ENCODE assay signal across 17 cellular contexts in the genomic region with DNA sequence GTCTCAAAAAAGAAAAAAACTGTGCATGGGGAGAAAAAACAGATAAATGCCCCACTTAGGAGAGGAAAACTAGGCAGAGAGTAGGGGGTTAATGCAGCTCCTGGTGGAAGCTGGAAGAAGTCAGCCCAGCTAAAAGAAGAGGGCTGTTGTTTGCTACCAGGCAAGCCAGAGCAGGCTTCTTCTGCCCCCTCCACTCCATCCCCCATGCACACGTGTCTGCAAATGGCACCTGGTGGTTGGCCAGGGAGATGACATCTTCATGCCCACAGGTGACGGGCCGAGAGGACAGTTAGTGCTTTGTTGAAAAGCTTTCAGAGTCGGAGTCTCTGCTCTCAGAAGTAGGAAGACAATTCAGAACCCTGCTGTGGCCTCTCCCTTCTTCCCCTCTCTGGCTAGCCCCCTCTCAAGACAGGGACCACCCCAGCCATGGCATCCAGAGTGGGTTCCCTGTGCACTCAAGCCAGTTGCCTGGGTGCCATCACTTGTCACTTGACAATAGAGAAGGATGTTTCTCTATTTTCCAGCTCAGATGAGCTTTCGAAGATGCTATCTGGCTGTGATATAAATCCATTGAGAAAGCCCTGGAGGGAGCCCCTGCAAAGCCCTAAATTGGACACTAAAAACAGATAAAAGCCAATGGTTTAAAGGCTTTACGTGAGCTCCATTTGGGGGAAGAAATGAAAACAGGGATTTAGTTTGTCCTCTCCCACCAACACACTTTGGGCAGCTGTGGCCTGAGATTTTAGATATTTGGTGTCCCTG.
DNase-seq lines count a peak whose midpoint lies in the region; ATAC-seq and TF ChIP-seq lines count a peak whose summit lies in the region.
"Had no signal": no experiment of that assay in that cellular context is flagged by ENCODE, and none has a peak within 500 bp of the region (broad histone marks: within the 10 kb centered on the region; RNA-seq: fewer than 3 reads in every experiment).

No MANE protein-coding gene starts in this region.

- H3K79me2 ChIP-seq in mammary epithelial cell (ENCODE audit: insufficient read depth, low read length) (no peaks in the 10 kb centered on the region), neural progenitor cell (ENCODE audit: low read depth) (no peaks in the 10 kb centered on the region)

- H3K4me3 ChIP-seq in GM12864 (ENCODE audit: low read depth, low read length) (no peak overlapping the region), mammary epithelial cell (replicated peaks in 1 of 3; ENCODE audit: insufficient read depth in 1 of 3, low read depth in 2 of 3, low read length in 3 of 3) (no peak overlapping the region), neural progenitor cell (no peak overlapping the region)
- H3K4me3 ChIP-seq: SJSA1 had no signal

- no peak overlapping the region for H3K27ac Mint-ChIP-seq in neural progenitor cell
- H3K27ac Mint-ChIP-seq: T-cell had no signal

- H3K9me3 Mint-ChIP-seq in neural progenitor cell, result no peaks in the 10 kb centered on the region

- WGBS in mammary epithelial cell (ENCODE audit: low coverage, missing lambda C conversion rate), result 12% methylated on average over 6 of the region's 6 CpGs

- no peak overlapping the region for H2AFZ ChIP-seq in mammary epithelial cell (ENCODE audit: low read depth, low read length)
- H2AFZ ChIP-seq in neural progenitor cell (replicated peaks), result no peak overlapping the region

- H3K4me1 ChIP-seq in mammary epithelial cell (ENCODE audit: insufficient read depth, low read length) (peaks cover 16% of the 10 kb centered on the region), neural progenitor cell (peaks cover 12% of the 10 kb centered on the region)
- H3K4me1 ChIP-seq: SJSA1 had no signal

- no TSS peak for BruUV-seq in mammary epithelial cell (replicated peaks; lab: Mats Ljungman, UMichigan)

- H3K9me3 ChIP-seq in mammary epithelial cell (replicated peaks; ENCODE audit: insufficient read depth, low read length) (no peaks in the 10 kb centered on the region), neural progenitor cell (ENCODE audit: low read depth) (no peaks in the 10 kb centered on the region)
- H3K9me3 ChIP-seq: BE2C, SJSA1 had no signal

- peaks cover 18% of the 10 kb centered on the region for H3K4me1 Mint-ChIP-seq in neural progenitor cell
- H3K4me1 Mint-ChIP-seq: CD4-positive, alpha-beta memory T cell; T-cell had no signal

- H3K27me3 Mint-ChIP-seq in neural progenitor cell (ENCODE audit: insufficient read depth, low read depth), result peaks cover 13% of the 10 kb centered on the region

- H4K20me1 ChIP-seq in mammary epithelial cell (ENCODE audit: insufficient read depth, low read length), result no peaks in the 10 kb centered on the region
- no peaks in the 10 kb centered on the region for H4K20me1 ChIP-seq in neural progenitor cell (ENCODE audit: low read depth)

- ATAC-seq in left colon (no peak), Right ventricle myocardium superior (ENCODE audit: poor library complexity) (no peak)
- ATAC-seq: T-cell had no signal

- in situ Hi-C loops in mammary epithelial cell (cut with MboI; ENCODE audit: low sequenced_read_pairs in 2 of 2), result loop anchor here in 1 of 2 donors (25.0 kb wide), 1 partner anchor 234 kb away; no protein-coding TSS in a partner anchor

- H3K27ac ChIP-seq in mammary epithelial cell (ENCODE audit: insufficient read depth, low read depth, low read length), result no peak overlapping the region
- no peak overlapping the region for H3K27ac ChIP-seq in neural progenitor cell
- H3K27ac ChIP-seq: SJSA1 had no signal

- H3K36me3 ChIP-seq in mammary epithelial cell (ENCODE audit: insufficient read depth, low read length) (no peaks in the 10 kb centered on the region), neural progenitor cell (no peaks in the 10 kb centered on the region)
- H3K36me3 ChIP-seq: BE2C, SJSA1 had no signal

- H3K36me3 Mint-ChIP-seq in neural progenitor cell, result no peaks in the 10 kb centered on the region
- H3K36me3 Mint-ChIP-seq: CD4-positive, alpha-beta memory T cell; T-cell had no signal

- DNase-seq in GM12864 (ENCODE audit: low read depth) (no peak), NAMALWA (ENCODE audit: low spot score) (peak; percentile 4), mammary epithelial cell (peak; percentile 29), neural progenitor cell (ENCODE audit: low spot score) (no peak), left colon (no peak), Right ventricle myocardium superior (no peak), SIG-M5 treated with dmso at 0.1 percent for 504 hours (lab: John Stamatoyannopoulos, UW; ENCODE audit: unreplicated experiment) (no peak)
- DNase-seq: BE2C; CD4-positive, alpha-beta memory T cell; IMR-90; Kasumi-1; NCI-H1436 treated with DMSO at 0.1 percent for 48 hours; NCI-H446; OCI-M1; RPMI8226; T-cell had no signal

- CTCF ChIA-PET in mammary epithelial cell (lab: Charles Lee; ENCODE audit: low non-redundant PET), result no interaction called here

- intact Hi-C loops in mammary epithelial cell (cut with micrococcal nuclease) (loop anchor here (5.0 to 10.0 kb wide), 4 partner anchors 241 to 514 kb away; a partner anchor contains a TSS), left colon (cut with DNase I, micrococcal nuclease) (no loop called here), Right ventricle myocardium superior (cut with DNase I) (no loop called here)

- H3K9ac ChIP-seq in mammary epithelial cell (ENCODE audit: insufficient read depth, low read length) (no peak overlapping the region), neural progenitor cell (no peak overlapping the region)

- TF ChIP-seq CTCF in GM12864 (IDR thresholded peaks at IDR 0.05; ENCODE audit: low read depth, low read length, missing control alignments) (peak; percentile 11), mammary epithelial cell (conservative IDR thresholded peaks at IDR 0.05 in 1 of 2, IDR thresholded peaks at IDR 0.05 in 1 of 2; ENCODE audit: extremely low read depth in 1 of 2, insufficient read depth in 1 of 2, low read depth in 1 of 2, low read length in 2 of 2) (peak in 1 of 2 donors; percentile 20), neural progenitor cell (IDR thresholded peaks at IDR 0.05) (peak; percentile 5)

- no peak overlapping the region for H3K4me3 Mint-ChIP-seq in neural progenitor cell
- H3K4me3 Mint-ChIP-seq: CD4-positive, alpha-beta memory T cell; T-cell had no signal

- H3F3A ChIP-seq in neural progenitor cell (ENCODE audit: low read depth), result peaks cover 17% of the 10 kb centered on the region

- H3K27me3 ChIP-seq in mammary epithelial cell (ENCODE audit: insufficient read depth, low read length) (no peaks in the 10 kb centered on the region), neural progenitor cell (no peaks in the 10 kb centered on the region)
- H3K27me3 ChIP-seq: BE2C, SJSA1 had no signal

- dilution Hi-C loops in mammary epithelial cell (cut with HindIII; ENCODE audit: low sequenced_read_pairs), result no loop called here

- H3K4me2 ChIP-seq in mammary epithelial cell (ENCODE audit: insufficient read depth, low read depth, low read length) (no peak overlapping the region), neural progenitor cell (no peak overlapping the region)

Comparison
In these comparisons a context has a peak if more than half of its experiments do, and no peak if none do; other contexts are left out.
1. DNase-seq: peak in NAMALWA (single experiment) and mammary epithelial cell (single experiment); none in GM12864 (single experiment), neural progenitor cell (single experiment), left colon (0 of 2), Right ventricle myocardium superior (single experiment) and SIG-M5 treated with dmso at 0.1 percent for 504 hours (single experiment).